8 cellular contexts compared by ENCODE assay signal in genomic region chr1:15684042-15684461, GRCh38. TPM values are rescaled to one million over a fixed set of nuclear protein-coding genes. Genes with fewer than 3 reads are reported as not detected.
DNase-seq lines count a peak whose midpoint lies in the region; ATAC-seq and TF ChIP-seq lines count a peak whose summit lies in the region.

Gene PLEKHM2 (plus strand): TSS chr1:15684320. CDS start chr1:15684559, 239 bp downstream.

- in situ Hi-C loops in Caki2 (cut with HindIII; ENCODE audit: low pct_unique_long_range_greater_than_20kb, low sequenced_read_pairs): no loop called here

- peak; percentile 57 to 63 for TF ChIP-seq POLR2A in gastroesophageal sphincter (IDR thresholded peaks at IDR 0.05)

- H3K4me1 ChIP-seq in gastroesophageal sphincter: peaks cover 0 to 44% (median 3%) of the 10 kb centered on the region in 3 donors

- no peaks in the 10 kb centered on the region for H3K36me3 ChIP-seq in H7 (replicated peaks; ENCODE audit: control insufficient read depth, insufficient read depth, low read length)
- H3K36me3 ChIP-seq in gastroesophageal sphincter: no peaks in the 10 kb centered on the region

- H3K9me3 ChIP-seq in gastroesophageal sphincter: no peaks in the 10 kb centered on the region

- no peak for TF ChIP-seq CTCF in gastroesophageal sphincter (IDR thresholded peaks at IDR 0.05)
- TF ChIP-seq CTCF in omental fat pad (IDR thresholded peaks at IDR 0.05): no peak

- peak; percentile 75 for ATAC-seq in gastroesophageal sphincter
- no peak for ATAC-seq in omental fat pad (ENCODE audit: low FRiP score)
- ATAC-seq in GM19328 (IDR thresholded peaks at IDR 0.05; ENCODE audit: unreplicated experiment): no peak

- DNase-seq in Caki2 (ENCODE audit: low read depth) (no peak), H7 (peak; percentile 90), activated gamma-delta T cell (lab: John Stamatoyannopoulos, UW) (peak; percentile 36), omental fat pad (ENCODE audit: low spot score) (no peak), NCI-H2196 (lab: John Stamatoyannopoulos, UW; ENCODE audit: unreplicated experiment) (no peak)

- H3K4me3 ChIP-seq in H7 (ENCODE audit: insufficient read depth, low read depth, low read length) (peak within 1 kb of the TSS; percentile 88), gastroesophageal sphincter (peak within 1 kb of the TSS; percentile 93 to 96)

- no CpG with 5 or more reads among the region's 52 CpGs for WGBS in gastroesophageal sphincter (ENCODE audit: low coverage in 1 of 2), 2 donors

- H3K27me3 ChIP-seq in H7 (ENCODE audit: control insufficient read depth, insufficient read depth, low read length): no peaks in the 10 kb centered on the region
- H3K27me3 ChIP-seq in gastroesophageal sphincter: no peaks in the 10 kb centered on the region

- H3K27ac ChIP-seq in gastroesophageal sphincter: peak within 1 kb of the TSS; percentile 84 to 99 (median 96)

- TF ChIP-seq EP300 in gastroesophageal sphincter (IDR thresholded peaks at IDR 0.05): no peak

TF ChIP-seq in PFSK-1, 5 proteins besides CTCF, POLR2A, EP300 and RAD21:
- TF ChIP-seq POLR2AphosphoS5 (IDR thresholded peaks at IDR 0.05; ENCODE audit: low read depth, low read length) (peak; percentile 52; the same call in 1 of the 2 replicates), SIN3A (IDR thresholded peaks at IDR 0.05; ENCODE audit: borderline replicate concordance, insufficient read depth, low read length) (no peak), TAF1 (IDR thresholded peaks at IDR 0.05; ENCODE audit: borderline replicate concordance, insufficient read depth, low read length) (no peak), FOXP2 (optimal IDR thresholded peaks at IDR 0.05; ENCODE audit: borderline replicate concordance, extremely low read depth, extremely low read length, insufficient read depth) (no peak)

RNA-seq across cellular contexts. Expression of gene PLEKHM2, which starts in this region (rescaled TPM):
- total RNA-seq in Caki2 (2014; rRNA removed; shearing (Covaris generic); ENCODE audit: low replicate concordance): 39.8 and 53.5 TPM in 2 replicates
- 79.0 and 79.6 TPM in 2 replicates for total RNA-seq in H7 (2014; rRNA removed; shearing (Covaris generic))
- polyA plus RNA-seq in PFSK-1 (2012; ENCODE audit: insufficient read length, low read depth): 101 TPM
- total RNA-seq in gastroesophageal sphincter: 10 to 100 TPM; 32.1 to 65.2 (median 41.8) TPM
- 10 to 100 TPM; 34.4 to 81.1 (median 50.0) TPM for total RNA-seq in omental fat pad

Comparison
In these comparisons a context has a peak if more than half of its experiments do, and no peak if none do; other contexts are left out.
1. DNase-seq: peak in H7 (single experiment) and activated gamma-delta T cell (single experiment); none in Caki2 (single experiment), omental fat pad (single experiment) and NCI-H2196 (single experiment).